ENCODE assay signal across 31 cellular contexts in the genomic region with DNA sequence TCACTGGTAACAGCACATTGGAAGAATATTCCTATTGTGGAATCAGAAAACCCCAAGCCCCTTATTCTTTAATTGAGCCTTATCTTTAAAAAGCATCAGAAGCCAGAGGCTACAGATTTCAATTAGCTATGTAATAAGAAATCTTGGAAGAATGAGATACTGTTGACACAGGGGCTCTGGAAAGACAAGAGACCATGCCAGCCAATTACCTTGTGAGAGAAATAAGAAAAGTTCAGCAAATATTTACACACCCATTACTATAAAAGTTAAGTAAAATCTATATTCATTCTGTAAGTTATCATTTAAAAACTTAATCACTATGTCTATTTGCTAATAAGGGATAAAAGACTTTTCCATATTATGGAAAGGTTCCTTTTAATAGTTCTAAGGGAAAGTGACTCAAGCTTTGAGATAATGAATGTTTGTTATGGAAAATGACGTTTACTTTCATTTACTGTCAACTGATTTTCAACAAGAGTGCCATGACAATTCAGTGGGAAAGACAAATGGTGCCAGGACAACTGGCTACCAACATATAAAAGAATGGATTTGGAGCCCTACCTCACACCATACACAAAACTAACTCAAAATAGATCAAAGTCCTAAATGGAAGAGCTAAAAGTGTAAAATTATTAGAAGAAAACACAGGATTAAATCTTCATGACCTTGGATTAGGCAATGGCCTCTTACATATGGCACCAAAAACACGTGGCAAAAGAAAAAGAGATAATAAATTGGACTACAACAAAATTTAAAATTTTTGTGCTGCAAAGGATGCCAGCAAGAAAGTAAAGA. TPM values are rescaled to one million over a fixed set of nuclear protein-coding genes. Genes with fewer than 3 reads are reported as not detected.
"Had no signal": no experiment of that assay in that cellular context is flagged by ENCODE, and none has a peak within 500 bp of the region (broad histone marks: within the 10 kb centered on the region; RNA-seq: fewer than 3 reads in every experiment).

No MANE protein-coding gene starts in this region.

- H3K36me3 Mint-ChIP-seq: natural killer cell treated with Interleukin-12 subunit alpha and Interleukin-12 subunit beta and Interleukin-15 and Interleukin-18, amount 100 ng/mL, for 72 hours had no signal

- H3K4me3 Mint-ChIP-seq: dendritic cell treated with granulocyte-macrophage colony-stimulating factor and Interleukin-4, amounts not matched to agents 40 ng/mL and 50 ng/mL, for 4 days; endodermal cell; mesothelial cell of epicardium; naive B cell; natural killer cell treated with Interleukin-12 subunit alpha and Interleukin-12 subunit beta and Interleukin-15 and Interleukin-18, amount 100 ng/mL, for 72 hours; neural crest cell; stimulated activated naive B cell treated with anti-CD40 and anti-IgM and Interleukin-4, amounts not matched to agents 10 μg/mL and 1 μg/mL and 100 μg/mL, for 72 hours; stimulated activated naive CD8-positive, alpha-beta T cell treated with anti-CD3 and anti-CD28 coated beads, Interleukin-15, Interleukin-2, amounts not matched to agents 100 ng/mL and 50 ng/mL, for 24 hours had no signal

- H3K4me2 ChIP-seq: hepatocyte had no signal

- H3K27me3 Mint-ChIP-seq: dendritic cell treated with granulocyte-macrophage colony-stimulating factor and Interleukin-4, amounts not matched to agents 40 ng/mL and 50 ng/mL, for 4 days; naive B cell; natural killer cell treated with Interleukin-12 subunit alpha and Interleukin-12 subunit beta and Interleukin-15 and Interleukin-18, amount 100 ng/mL, for 72 hours; progenitor cell of endocrine pancreas; stimulated activated naive B cell treated with anti-CD40 and anti-IgM and Interleukin-4, amounts not matched to agents 10 μg/mL and 1 μg/mL and 100 μg/mL, for 72 hours; stimulated activated naive CD8-positive, alpha-beta T cell treated with anti-CD3 and anti-CD28 coated beads, Interleukin-15, Interleukin-2, amounts not matched to agents 100 ng/mL and 50 ng/mL, for 24 hours had no signal

- H3K79me2 ChIP-seq: parathyroid adenoma had no signal

- H3K27ac ChIP-seq: epithelial cell of prostate, gastrocnemius medialis, heart left ventricle, hepatocyte, left lung, neutrophil, parathyroid adenoma, right lobe of liver, suprapubic skin, transverse colon, upper lobe of right lung, vagina had no signal

- H3K36me3 ChIP-seq: gastrocnemius medialis, neutrophil, right lobe of liver, suprapubic skin, transverse colon had no signal

- FAIRE-seq: islet of Langerhans, small intestine had no signal

- H3K9ac ChIP-seq: parathyroid adenoma had no signal

- H3K4me3 ChIP-seq: gastrocnemius medialis, heart left ventricle, hepatocyte, left lung, mucosa of descending colon, right lobe of liver, suprapubic skin, transverse colon, upper lobe of right lung, vagina had no signal

- H2AFZ ChIP-seq: hepatocyte, parathyroid adenoma had no signal

- H3K9me3 ChIP-seq: gastrocnemius medialis, left lung, mucosa of descending colon, neutrophil, right lobe of liver, suprapubic skin, transverse colon, upper lobe of right lung, vagina had no signal

- H3K27ac Mint-ChIP-seq: dendritic cell treated with granulocyte-macrophage colony-stimulating factor and Interleukin-4, amounts not matched to agents 40 ng/mL and 50 ng/mL, for 4 days; endodermal cell; mesothelial cell of epicardium; natural killer cell treated with Interleukin-12 subunit alpha and Interleukin-12 subunit beta and Interleukin-15 and Interleukin-18, amount 100 ng/mL, for 72 hours; progenitor cell of endocrine pancreas; stimulated activated naive B cell treated with anti-CD40 and anti-IgM and Interleukin-4, amounts not matched to agents 10 μg/mL and 1 μg/mL and 100 μg/mL, for 72 hours; stimulated activated naive CD8-positive, alpha-beta T cell treated with anti-CD3 and anti-CD28 coated beads, Interleukin-15, Interleukin-2, amounts not matched to agents 100 ng/mL and 50 ng/mL, for 24 hours had no signal

- ATAC-seq: esophagus mucosa; gastrocnemius medialis; heart left ventricle; left cardiac atrium; left lung; mucosa of descending colon; natural killer cell treated with Interleukin-12 subunit alpha and Interleukin-12 subunit beta and Interleukin-15 and Interleukin-18, amount 100 ng/mL, for 72 hours; right lobe of liver; stimulated activated naive B cell treated with anti-CD40 and anti-IgM and Interleukin-4, amounts not matched to agents 10 μg/mL and 1 μg/mL and 100 μg/mL, for 72 hours; upper lobe of right lung had no signal

- H3K27me3 ChIP-seq: gastrocnemius medialis, heart left ventricle, hepatocyte, left lung, neutrophil, right lobe of liver, suprapubic skin, transverse colon, upper lobe of right lung, vagina had no signal

- DNase-seq: effector CD8-positive, alpha-beta T cell; endodermal cell; foreskin fibroblast; gastrocnemius medialis; left cardiac atrium; left lung; mesenchymal stem cell; naive B cell; right lobe of liver; small intestine; stimulated activated CD4-positive, alpha-beta T cell treated with anti-CD3 and anti-CD28 coated beads, Interleukin-15, amount 100 ng/mL, for 24 hours; stimulated activated CD4-positive, alpha-beta T cell treated with anti-CD3 and anti-CD28 coated beads, Interleukin-2, amount 100 ng/mL, for 48 hours; stimulated activated naive B cell treated with anti-CD40 and anti-IgM and Interleukin-4, amounts not matched to agents 10 μg/mL and 1 μg/mL and 100 μg/mL, for 72 hours; transverse colon had no signal

- H3K9me3 Mint-ChIP-seq: dendritic cell treated with granulocyte-macrophage colony-stimulating factor and Interleukin-4, amounts not matched to agents 40 ng/mL and 50 ng/mL, for 4 days; natural killer cell treated with Interleukin-12 subunit alpha and Interleukin-12 subunit beta and Interleukin-15 and Interleukin-18, amount 100 ng/mL, for 72 hours had no signal

- H3K4me1 ChIP-seq: parathyroid adenoma had no signal

RNA-seq across cellular contexts. Expression of a gene that starts 43.8 kb away (rescaled TPM):
- total RNA-seq: natural killer cell treated with Interleukin-12 subunit alpha and Interleukin-12 subunit beta and Interleukin-15 and Interleukin-18, amount 100 ng/mL, for 72 hours had no signal
